Comparison of ENCODE assay signal across 8 cellular contexts in the genomic region with DNA sequence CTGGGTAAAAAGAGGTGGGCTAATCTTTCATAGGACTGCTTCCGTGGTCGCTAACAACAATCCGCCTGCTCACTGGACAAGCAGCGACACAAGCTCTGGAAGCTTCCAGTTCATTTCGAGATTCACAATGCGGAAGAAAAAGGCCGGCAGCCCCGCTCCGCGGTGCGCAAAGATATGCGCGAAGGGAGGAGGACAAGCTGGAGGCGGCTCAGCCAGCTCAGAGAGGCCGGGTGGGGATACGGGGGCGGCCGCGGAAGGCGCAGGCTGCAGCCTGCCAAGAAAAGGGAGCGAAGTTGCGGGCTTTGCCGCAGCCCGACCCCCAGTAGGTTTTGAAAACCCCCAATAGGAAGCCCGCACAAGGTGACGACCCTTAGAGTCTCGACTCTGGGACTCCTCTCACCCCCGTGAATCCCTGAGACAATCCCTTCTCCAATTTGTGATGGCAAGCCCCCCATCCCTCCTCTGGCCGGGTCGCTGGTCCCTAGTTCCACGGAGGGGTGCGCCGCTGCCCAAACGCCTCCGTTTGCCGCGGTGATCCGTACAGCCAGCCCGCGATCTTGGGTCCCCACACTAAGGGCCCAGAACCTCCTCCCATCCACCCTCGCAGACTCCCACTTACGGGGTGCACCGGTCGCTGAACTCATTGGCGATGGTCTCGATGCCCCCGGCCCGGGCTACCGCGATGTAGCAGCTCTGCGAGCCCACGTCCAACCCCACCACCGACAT. TPM values are rescaled to one million over a fixed set of nuclear protein-coding genes. Genes with fewer than 3 reads are reported as not detected.
A peak's percentile ranks its signal among the peaks of the same experiment; 100 is the strongest.
DNase-seq lines count a peak whose midpoint lies in the region; ATAC-seq and TF ChIP-seq lines count a peak whose summit lies in the region.

No MANE protein-coding gene starts in this region.

- no peaks in the 10 kb centered on the region for H3K27me3 ChIP-seq in AG04450 (ENCODE audit: control insufficient read depth, insufficient read depth, low read length)

- POLR2A ChIA-PET in AG04450 (lab: Yijun Ruan, JAX) = interaction anchor here (0.6 to 1.5 kb wide), 5 partner anchors 38 to 365 kb away, joined by 3 to 4 read pairs (median 3); partner anchors contain the start of gene B3GLCT

- TF ChIP-seq CTCF in AG04450 (IDR thresholded peaks at IDR 0.05; ENCODE audit: low read depth, low read length) = no peak

- peak; percentile 21 for ATAC-seq in GM18868 (IDR thresholded peaks at IDR 0.05; ENCODE audit: unreplicated experiment)
- peak; percentile 26 for ATAC-seq in HG03196 (IDR thresholded peaks at IDR 0.05; ENCODE audit: unreplicated experiment)

- TF ChIP-seq POLR2A in Raji (IDR thresholded peaks at IDR 0.05; ENCODE audit: insufficient read depth, low read depth, low read length) = 0 out of 2 replicates have a peak, but pooled peaks have one; percentile 29

- 0 out of 2 replicates have a peak, but pooled peaks cover 5% of the 10 kb centered on the region for H3K9me3 ChIP-seq in AG04450 (ENCODE audit: control insufficient read depth, insufficient read depth, low read length)

- peak overlapping the region; percentile 84 for H3K4me3 ChIP-seq in AG04450 (ENCODE audit: low read depth, low read length)

- peak overlapping the region; percentile 83 for H3K27ac ChIP-seq in AG04450 (ENCODE audit: low read depth, low read length)

- DNase-seq in AG04450 (ENCODE audit: low read depth, low spot score) (peak; percentile 33), globus pallidus (ENCODE audit: low spot score) (peak; percentile 57), nucleus accumbens (lab: John Stamatoyannopoulos, UW) (peak in 52 of 56 donors; percentile 20 to 80 (median 54)), superior temporal gyrus (ENCODE audit: extremely low spot score) (peak; percentile 75)
- DNase-seq in activated naive CD4-positive, alpha-beta T cell treated with Interleukin-2 at 50 U/mL for 16 hours = peak; percentile 71

- CTCF ChIA-PET in AG04450 (lab: Charles Lee) = interaction anchor here (1.3 to 2.6 kb wide), 2 partner anchors 111 to 117 kb away, joined by 5 to 6 read pairs; no protein-coding TSS in a partner anchor

RNA-seq across cellular contexts. Expression of gene HSPH1, which starts 0.7 kb away (rescaled TPM):
- 55.4 and 88.6 TPM in 2 replicates for polyA plus RNA-seq in AG04450 (2011; rRNA removed)
- 15.0 and 32.3 TPM in 2 replicates for polyA minus RNA-seq in AG04450 (2011; rRNA and poly(A)+ RNA removed)

RNA-seq across cellular contexts. Expression of gene B3GLCT, which starts 38.8 kb away (rescaled TPM):
- 2.3 TPM in 2 replicates for polyA plus RNA-seq in AG04450 (2011; rRNA removed)
- 2.4 and 2.5 TPM in 2 replicates for polyA minus RNA-seq in AG04450 (2011; rRNA and poly(A)+ RNA removed)

Comparison
In these comparisons a context has a peak if more than half of its experiments do, and no peak if none do; other contexts are left out.
1. Peak in every context shown above with its lines: DNase-seq, ATAC-seq, H3K4me3 ChIP-seq and H3K27ac ChIP-seq.